Comparison of ENCODE assay signal across 12 cellular contexts in genomic region chr12:54140958-54141388, GRCh38. TPM values are rescaled to one million over a fixed set of nuclear protein-coding genes. Genes with fewer than 3 reads are reported as not detected.
DNase-seq lines count a peak whose midpoint lies in the region; ATAC-seq and TF ChIP-seq lines count a peak whose summit lies in the region.
"Had no signal": no experiment of that assay in that cellular context is flagged by ENCODE, and none has a peak within 500 bp of the region (broad histone marks: within the 10 kb centered on the region; RNA-seq: fewer than 3 reads in every experiment).

No MANE protein-coding gene starts in this region.

- TF ChIP-seq CTCF in endodermal cell (conservative IDR thresholded peaks at IDR 0.05) (peak; percentile 18), left lung (IDR thresholded peaks at IDR 0.05) (no peak), stomach (IDR thresholded peaks at IDR 0.05) (no peak)

- no peaks in the 10 kb centered on the region for H3K9me2 ChIP-seq in GM23248 (ENCODE audit: insufficient read depth)

- H3K9me3 Mint-ChIP-seq in endodermal cell: no peaks in the 10 kb centered on the region
- no peaks in the 10 kb centered on the region for H3K9me3 Mint-ChIP-seq in activated naive CD4-positive, alpha-beta T cell treated with anti-CD3 and anti-CD28 coated beads, Interleukin-2, amount 50 U/mL, for 72 hours

- H3K36me3 ChIP-seq in GM23248 (ENCODE audit: low read depth): no peaks in the 10 kb centered on the region
- H3K36me3 ChIP-seq in endodermal cell (ENCODE audit: control insufficient read depth, insufficient read depth, low read length): no peaks in the 10 kb centered on the region
- H3K36me3 ChIP-seq in left lung: no peaks in the 10 kb centered on the region
- no peaks in the 10 kb centered on the region for H3K36me3 ChIP-seq in stomach

- H3F3A ChIP-seq in GM23248 (ENCODE audit: insufficient read depth): peaks cover 26% of the 10 kb centered on the region

- no peak overlapping the region for H3K27ac Mint-ChIP-seq in endodermal cell
- H3K27ac Mint-ChIP-seq in activated naive CD4-positive, alpha-beta T cell treated with anti-CD3 and anti-CD28 coated beads, Interleukin-2, amount 50 U/mL, for 72 hours: no peak overlapping the region

- DNase-seq in GM23248 (peak; percentile 70), endodermal cell (peak; percentile 83), left lung (no peak), stomach (no peak), COR-L47 (lab: John Stamatoyannopoulos, UW) (no peak)
- DNase-seq in activated naive CD4-positive, alpha-beta T cell treated with anti-CD3 and anti-CD28 coated beads, Interleukin-2, amount 50 U/mL, for 72 hours (ENCODE audit: low spot score in 2 of 2): no peak
- no peak for DNase-seq in stimulated activated CD4-positive, alpha-beta T cell treated with anti-CD3 and anti-CD28 coated beads, Interleukin-4, amount 100 ng/mL, for 4 hours
- DNase-seq: activated CD4-positive, alpha-beta T cell treated with anti-CD3 and anti-CD28 coated beads for 4 hours; C1 segment of cervical spinal cord; NCI-H1048; NCI-H748 treated with DMSO at 0.1 percent for 48 hours had no signal

- WGBS in GM23248 (ENCODE audit: low coverage in 1 of 2, low lambda C conversion rate in 2 of 2, missing lambda C conversion rate in 2 of 2), 2 experiments: 6% methylated on average over 8 to 9 of the region's 9 CpGs
- 22 to 33% methylated on average over 3 to 9 of the region's 9 CpGs for WGBS in endodermal cell (ENCODE audit: insufficient coverage in 1 of 2, insufficient read length in 1 of 2), 2 experiments
- WGBS in stomach, 5 donors: 31 to 71% (median 50%) methylated on average over 9 of the region's 9 CpGs

- peak overlapping the region; percentile 62 for H3K4me2 ChIP-seq in GM23248 (ENCODE audit: unreplicated experiment)

- H3K4me3 ChIP-seq in GM23248: no peak overlapping the region
- no peak overlapping the region for H3K4me3 ChIP-seq in endodermal cell (ENCODE audit: low read length)
- no peak overlapping the region for H3K4me3 ChIP-seq in left lung
- peak overlapping the region in 1 of 4 donors; percentile 8 for H3K4me3 ChIP-seq in stomach

- H3K4me3 Mint-ChIP-seq in endodermal cell: no peak overlapping the region

- intact Hi-C loops in left lung (cut with DNase I): no loop called here
- intact Hi-C loops in stomach (cut with DNase I; ENCODE audit: low total_unique reads): no loop called here

- ATAC-seq in left lung (peak; percentile 66), HG03045 (IDR thresholded peaks at IDR 0.05; ENCODE audit: unreplicated experiment) (no peak)
- no peak for ATAC-seq in activated naive CD4-positive, alpha-beta T cell treated with anti-CD3 and anti-CD28 coated beads, Interleukin-2, amount 50 U/mL, for 72 hours

- no peaks in the 10 kb centered on the region for H3K79me2 ChIP-seq in GM23248 (ENCODE audit: insufficient read depth)

- H3K9me3 ChIP-seq in GM23248 (ENCODE audit: low read depth): no peaks in the 10 kb centered on the region
- no peaks in the 10 kb centered on the region for H3K9me3 ChIP-seq in endodermal cell (ENCODE audit: control insufficient read depth, low read length)
- H3K9me3 ChIP-seq in left lung: no peaks in the 10 kb centered on the region
- H3K9me3 ChIP-seq in stomach: no peaks in the 10 kb centered on the region

- in situ Hi-C loops in GM23248 (cut with MboI): no loop called here

- no peaks in the 10 kb centered on the region for H4K20me1 ChIP-seq in GM23248 (ENCODE audit: insufficient read depth)

- TF ChIP-seq EP300 in stomach (IDR thresholded peaks at IDR 0.05): no peak

- H3K27ac ChIP-seq in GM23248 (peak overlapping the region; percentile 61), endodermal cell (ENCODE audit: low read depth, low read length) (no peak overlapping the region), left lung (no peak overlapping the region), stomach (peak overlapping the region in 4 of 5 donors; percentile 69 to 86 (median 77))

- peaks cover 97% of the 10 kb centered on the region for H3K27me3 Mint-ChIP-seq in endodermal cell (ENCODE audit: insufficient read depth)

- H3K27me3 ChIP-seq in GM23248 (replicated peaks; ENCODE audit: insufficient read depth) (no peaks in the 10 kb centered on the region), endodermal cell (ENCODE audit: control insufficient read depth, insufficient read depth, low read length, poor library complexity, severe bottlenecking) (peaks cover 87% of the 10 kb centered on the region), left lung (peaks cover 0 to 42% of the 10 kb centered on the region in 2 donors), stomach (peaks cover 0 to 6% (median 0%) of the 10 kb centered on the region in 3 donors)

- H3K4me1 Mint-ChIP-seq in endodermal cell: peaks cover 15% of the 10 kb centered on the region

- no peak for TF ChIP-seq POLR2A in stomach (IDR thresholded peaks at IDR 0.05)

- peak overlapping the region; percentile 48 for H2AFZ ChIP-seq in GM23248

- no peaks in the 10 kb centered on the region for H3K36me3 Mint-ChIP-seq in endodermal cell (ENCODE audit: low read depth)
- no peaks in the 10 kb centered on the region for H3K36me3 Mint-ChIP-seq in activated naive CD4-positive, alpha-beta T cell treated with anti-CD3 and anti-CD28 coated beads, Interleukin-2, amount 50 U/mL, for 72 hours

- H3K9ac ChIP-seq in GM23248: peak overlapping the region; percentile 54
- H3K9ac ChIP-seq in endodermal cell (ENCODE audit: extremely low read depth, low read length, poor library complexity, severe bottlenecking): no peak overlapping the region

- H3K4me1 ChIP-seq in GM23248 (ENCODE audit: insufficient read depth) (peaks cover 44% of the 10 kb centered on the region), endodermal cell (ENCODE audit: control insufficient read depth, insufficient read depth, low read length) (peaks cover under 1% of the 10 kb centered on the region), left lung (no peaks in the 10 kb centered on the region), stomach (peaks cover 8 to 79% (median 52%) of the 10 kb centered on the region in 4 donors)

RNA-seq across cellular contexts. Expression of gene SMUG1, which starts 47.8 kb away (rescaled TPM):
- total RNA-seq in GM23248 (2014; rRNA removed; shearing (Covaris generic)): 34.5 and 38.2 TPM in 2 replicates
- 48.5 and 49.5 TPM in 2 replicates for polyA plus RNA-seq in GM23248 (2016; fragmentation: Nextera tagmentation; extraction: Ambion mirVana)
- total RNA-seq in endodermal cell: 10 to 100 TPM; 32.4 to 37.2 TPM
- polyA plus RNA-seq in endodermal cell (2013, experiment 1 of 2): 28.1 TPM
- polyA plus RNA-seq in endodermal cell (2013, experiment 2 of 2): 21.6 TPM
- 10 to 100 TPM; 28.8 to 32.8 TPM for total RNA-seq in left lung
- 10 to 100 TPM; 15.4 to 79.4 (median 31.0) TPM for total RNA-seq in stomach
- 10 to 100 TPM; 34.0 to 71.3 (median 70.3) TPM for polyA plus RNA-seq in stomach
- 10 to 100 TPM; 18.0 to 25.9 TPM for total RNA-seq in activated naive CD4-positive, alpha-beta T cell treated with anti-CD3 and anti-CD28 coated beads, Interleukin-2, amount 50 U/mL, for 72 hours

Comparison
In these comparisons a context has a peak if more than half of its experiments do, and no peak if none do; other contexts are left out.
1. DNase-seq: peak in GM23248 (single experiment) and endodermal cell (single experiment); none in left lung (0 of 2), stomach (single experiment), activated naive CD4-positive, alpha-beta T cell treated with anti-CD3 and anti-CD28 coated beads, Interleukin-2, amount 50 U/mL, for 72 hours (0 of 2), COR-L47 (single experiment) and stimulated activated CD4-positive, alpha-beta T cell treated with anti-CD3 and anti-CD28 coated beads, Interleukin-4, amount 100 ng/mL, for 4 hours (0 of 2).
2. H3K27ac ChIP-seq: peak in GM23248 (single experiment) and stomach (4 of 5); none in endodermal cell (single experiment) and left lung (0 of 2).